In the genomic region with DNA sequence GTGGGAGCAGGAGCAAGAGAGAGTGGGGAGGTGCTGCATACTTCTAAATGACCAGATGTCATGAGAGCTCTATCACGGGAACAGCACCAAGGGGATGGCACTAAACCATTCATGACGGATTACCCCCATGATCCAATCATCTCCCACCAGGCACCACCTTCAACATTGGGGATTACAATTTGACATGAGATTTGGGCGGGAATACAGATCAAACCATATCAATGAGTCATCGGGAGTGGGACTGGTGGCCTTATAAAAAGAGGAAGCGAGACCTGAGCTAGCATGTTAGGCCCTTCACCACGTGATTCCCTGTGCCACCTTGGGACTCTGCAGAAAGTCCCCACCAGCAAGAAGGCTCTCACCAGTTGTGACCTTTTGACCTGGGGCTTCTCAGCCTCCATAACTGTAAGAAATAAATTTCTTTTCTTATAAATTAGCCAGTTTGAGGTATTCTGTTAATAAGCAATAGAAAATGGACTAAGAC, we compare ENCODE assay signal across 11 cellular contexts. TPM values are rescaled to one million over a fixed set of nuclear protein-coding genes. Genes with fewer than 3 reads are reported as not detected.
DNase-seq lines count a peak whose midpoint lies in the region; ATAC-seq lines count a peak whose summit lies in the region.
"Had no signal": no experiment of that assay in that cellular context is flagged by ENCODE, and none has a peak within 500 bp of the region (broad histone marks: within the 10 kb centered on the region; RNA-seq: fewer than 3 reads in every experiment).

No MANE protein-coding gene starts in this region.

- ATAC-seq in GM18498 (IDR thresholded peaks at IDR 0.05; ENCODE audit: unreplicated experiment), result peak; percentile 97
- ATAC-seq in GM21360 (IDR thresholded peaks at IDR 0.05; ENCODE audit: unreplicated experiment), result peak; percentile 94
- ATAC-seq in HG03103 (IDR thresholded peaks at IDR 0.05; ENCODE audit: low read depth, unreplicated experiment), result peak; percentile 80

- DNase-seq in OCI-M1 (lab: John Stamatoyannopoulos, UW) (peak; percentile 67), NCI-H187 (lab: John Stamatoyannopoulos, UW) (no peak), occipital lobe (lab: John Stamatoyannopoulos, UW) (no peak), AG08395 (ENCODE audit: low spot score) (no peak), T1000 (lab: John Stamatoyannopoulos, UW) (no peak)
- DNase-seq: cerebellar nuclear complex, DMS79 treated with DMSO at 0.1 percent for 48 hours had no signal

RNA-seq across cellular contexts. Expression of a gene that starts 28.7 kb away (rescaled TPM):
- not detected for total RNA-seq in occipital lobe
- total RNA-seq: hepatocyte had no signal

RNA-seq across cellular contexts. Expression of a gene that starts 42.9 kb away (rescaled TPM):
- 55.7 TPM for total RNA-seq in occipital lobe

RNA-seq across cellular contexts. Expression of a gene that starts 55.0 kb away (rescaled TPM):
- total RNA-seq in occipital lobe, result 51.9 TPM
